ENCODE assay signal across 23 cellular contexts in genomic region chr12:94597268-94597667, GRCh38.
"Had no signal": no experiment of that assay in that cellular context is flagged by ENCODE, and none has a peak within 500 bp of the region (broad histone marks: within the 10 kb centered on the region; RNA-seq: fewer than 3 reads in every experiment).

No MANE protein-coding gene starts in this region.

- ATAC-seq: activated CD4-positive, CD25-positive, alpha-beta regulatory T cell treated with anti-CD3 and anti-CD28 coated beads, Interleukin-2, amount 50 U/mL, for 24 hours; left ventricle myocardium superior; stimulated activated effector memory CD8-positive, alpha-beta T cell treated with anti-CD3 and anti-CD28 coated beads, Interleukin-12 subunit alpha, Interleukin-12 subunit beta, amount 100 ng/mL, for 72 hours had no signal

- H3K27ac ChIP-seq: ascending aorta, coronary artery, right lobe of liver, thoracic aorta, WERI-Rb-1 had no signal

- H3K36me3 ChIP-seq: ascending aorta, right lobe of liver, thoracic aorta, WERI-Rb-1 had no signal

- H3K4me3 ChIP-seq: ascending aorta, coronary artery, dorsolateral prefrontal cortex, right lobe of liver, thoracic aorta had no signal

- H3K4me1 ChIP-seq: ascending aorta, right lobe of liver had no signal

- H3K9me3 ChIP-seq: ascending aorta, right lobe of liver, thoracic aorta had no signal

- DNase-seq: activated CD4-positive, alpha-beta memory T cell treated with anti-CD3 and anti-CD28 coated beads for 36 hours; activated CD4-positive, alpha-beta T cell treated with anti-CD3 and anti-CD28 coated beads for 48 hours; activated CD8-positive, alpha-beta memory T cell treated with anti-CD3 and anti-CD28 coated beads, Interleukin-2, amount 50 U/mL, for 4 hours; activated effector memory CD4-positive, alpha-beta T cell treated with anti-CD3 and anti-CD28 coated beads, Interleukin-2, amount 50 U/mL, for 16 hours; activated naive CD4-positive, alpha-beta T cell treated with anti-CD3 and anti-CD28 coated beads, Interleukin-2, amount 10 ng/mL, durations not matched to agents 7 days and 5 days; activated naive CD8-positive, alpha-beta T cell treated with anti-CD3 and anti-CD28 coated beads, Interleukin-2, amount 10 ng/mL, durations not matched to agents 7 days and 5 days; activated T-cell treated with anti-CD3 and anti-CD28 coated beads, Interleukin-2, amount 50 U/mL, for 1 hour; dorsolateral prefrontal cortex; effector memory CD4-positive, alpha-beta T cell; foreskin melanocyte; left ventricle myocardium superior; posterior cingulate gyrus; stimulated activated CD4-positive, alpha-beta T cell treated with anti-CD3 and anti-CD28 coated beads, Interleukin-12 subunit alpha, Interleukin-12 subunit beta, amount 100 ng/mL, for 4 hours; stimulated activated CD4-positive, alpha-beta T cell treated with anti-CD3 and anti-CD28 coated beads, Interleukin-4, amount 100 ng/mL, for 24 hours; T-helper 9 cell; trophoblast cell; WERI-Rb-1 had no signal
